ENCODE assay signal across 22 cellular contexts in the genomic region with DNA sequence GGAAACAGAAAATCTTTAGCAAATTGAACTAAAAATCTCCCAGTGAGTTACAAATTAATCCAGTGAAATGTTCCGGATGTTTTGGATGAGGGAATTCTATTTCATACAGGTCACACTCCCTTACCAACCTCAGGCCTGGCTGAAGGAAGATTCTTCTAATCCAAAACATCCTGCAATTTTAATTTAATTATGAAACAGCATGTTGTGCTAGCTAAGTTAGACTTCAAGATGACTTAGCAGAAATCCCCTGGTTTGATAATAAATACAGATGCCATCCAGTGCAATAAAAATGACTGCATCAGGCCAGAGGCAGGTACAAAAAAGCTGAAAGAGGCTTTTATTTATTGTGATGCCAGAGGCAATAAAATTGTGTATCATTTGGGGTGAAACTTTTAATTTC.
"Had no signal": no experiment of that assay in that cellular context is flagged by ENCODE, and none has a peak within 500 bp of the region (broad histone marks: within the 10 kb centered on the region; RNA-seq: fewer than 3 reads in every experiment).

No MANE protein-coding gene starts in this region.

- H3K36me3 ChIP-seq: esophagus muscularis mucosa, left ventricle myocardium inferior, right lobe of liver, transverse colon had no signal

- H3K4me3 ChIP-seq: esophagus muscularis mucosa, left ventricle myocardium inferior, lung, mucosa of descending colon, right lobe of liver, testis, transverse colon had no signal

- H3K27ac Mint-ChIP-seq: activated CD8-positive, alpha-beta T cell treated with anti-CD3 and anti-CD28 coated beads for 36 hours; activated naive CD8-positive, alpha-beta T cell treated with anti-CD3 and anti-CD28 coated beads, Interleukin-2, amount 50 U/mL, for 24 hours; activated T-helper 17 cell treated with anti-CD3 and anti-CD28 coated beads, Interleukin-2, amount 50 U/mL, for 72 hours; dendritic cell treated with granulocyte-macrophage colony-stimulating factor and Interleukin-4, amounts not matched to agents 40 ng/mL and 50 ng/mL, for 4 days; nephron; WTC11 had no signal

- H3K27ac ChIP-seq: esophagus muscularis mucosa, left ventricle myocardium inferior, right lobe of liver, testis, transverse colon had no signal

- DNase-seq: activated CD4-positive, alpha-beta T cell treated with anti-CD3 and anti-CD28 coated beads, Interleukin-2, amount 50 U/mL, for 1 hour; activated CD8-positive, alpha-beta T cell treated with anti-CD3 and anti-CD28 coated beads for 36 hours; activated gamma-delta T cell treated with Interleukin-2 at 50 U/mL for 16 hours; activated naive CD4-positive, alpha-beta T cell treated with anti-CD3 and anti-CD28 coated beads, Interleukin-2, amount 50 U/mL, for 16 hours; activated naive CD8-positive, alpha-beta T cell treated with anti-CD3 and anti-CD28 coated beads, Interleukin-2, amount 50 U/mL, for 24 hours; activated T-cell treated with anti-CD3 and anti-CD28 coated beads, Interleukin-2, amount 50 U/mL, for 4 hours; anterior cingulate cortex; left ventricle myocardium inferior; mucosa of descending colon; right lobe of liver; stimulated activated CD4-positive, alpha-beta T cell treated with anti-CD3 and anti-CD28 coated beads, Interleukin-4, amount 100 ng/mL, for 1 hour; stimulated activated naive CD8-positive, alpha-beta T cell treated with anti-CD3 and anti-CD28 coated beads, Interleukin-15, Interleukin-2, amounts not matched to agents 100 U/mL and 50 U/mL, for 24 hours; T-helper 9 cell; testis; transverse colon had no signal

- H3K4me3 Mint-ChIP-seq: activated CD8-positive, alpha-beta T cell treated with anti-CD3 and anti-CD28 coated beads for 36 hours; activated naive CD8-positive, alpha-beta T cell treated with anti-CD3 and anti-CD28 coated beads, Interleukin-2, amount 50 U/mL, for 24 hours; activated T-cell treated with anti-CD3 and anti-CD28 coated beads, Interleukin-2, amount 50 U/mL, for 4 hours; central memory CD8-positive, alpha-beta T cell; dendritic cell treated with granulocyte-macrophage colony-stimulating factor and Interleukin-4, amounts not matched to agents 40 ng/mL and 50 ng/mL, for 4 days; nephron; WTC11 had no signal

- H3K27me3 Mint-ChIP-seq: activated CD8-positive, alpha-beta T cell treated with anti-CD3 and anti-CD28 coated beads for 36 hours had no signal

- H3K4me1 ChIP-seq: esophagus muscularis mucosa, right lobe of liver, testis, transverse colon had no signal

- H3K9me3 Mint-ChIP-seq: central memory CD8-positive, alpha-beta T cell had no signal

- H3K9me3 ChIP-seq: mucosa of descending colon, right lobe of liver, testis, transverse colon had no signal

- ATAC-seq: activated CD8-positive, alpha-beta T cell treated with anti-CD3 and anti-CD28 coated beads for 36 hours; activated naive CD8-positive, alpha-beta T cell treated with anti-CD3 and anti-CD28 coated beads, Interleukin-2, amount 50 U/mL, for 24 hours; activated T-cell treated with anti-CD3 and anti-CD28 coated beads, Interleukin-2, amount 50 U/mL, for 4 hours; activated T-helper 17 cell treated with anti-CD3 and anti-CD28 coated beads, Interleukin-2, amount 50 U/mL, for 72 hours; mucosa of descending colon; right lobe of liver; stimulated activated naive CD8-positive, alpha-beta T cell treated with anti-CD3 and anti-CD28 coated beads, Interleukin-15, Interleukin-2, amounts not matched to agents 100 U/mL and 50 U/mL, for 24 hours; WTC11 had no signal

- H3K27me3 ChIP-seq: right lobe of liver, testis, transverse colon had no signal
